15 cellular contexts compared by ENCODE assay signal in genomic region chr7:99824091-99824490, GRCh38. TPM values are rescaled to one million over a fixed set of nuclear protein-coding genes. Genes with fewer than 3 reads are reported as not detected.
DNase-seq lines count a peak whose midpoint lies in the region; ATAC-seq and TF ChIP-seq lines count a peak whose summit lies in the region.
"Had no signal": no experiment of that assay in that cellular context is flagged by ENCODE, and none has a peak within 500 bp of the region (broad histone marks: within the 10 kb centered on the region; RNA-seq: fewer than 3 reads in every experiment).

No MANE protein-coding gene starts in this region.

- peaks cover 2 to 4% of the 10 kb centered on the region in 2 experiments; a peak in 1 of 4 replicates for H3K4me1 Mint-ChIP-seq in H9
- peaks cover 61% of the 10 kb centered on the region for H3K4me1 Mint-ChIP-seq in endodermal cell

- no peaks in the 10 kb centered on the region for H4K20me1 ChIP-seq in H9 (ENCODE audit: control insufficient read depth, insufficient read depth, insufficient read length)
- H4K20me1 ChIP-seq in osteoblast (ENCODE audit: insufficient read depth, low read length): no peaks in the 10 kb centered on the region
- H4K20me1 ChIP-seq: BLaER1 had no signal

- peak overlapping the region; percentile 26 for H2BK20ac ChIP-seq in H9 (ENCODE audit: low read depth, low read length, poor library complexity, severe bottlenecking)

- no peaks in the 10 kb centered on the region for H3K9me3 Mint-ChIP-seq in H9
- H3K9me3 Mint-ChIP-seq in endodermal cell: peaks cover 2% of the 10 kb centered on the region

- H3K27me3 Mint-ChIP-seq in H9 (ENCODE audit: low read depth) (peaks cover 11% of the 10 kb centered on the region), endodermal cell (ENCODE audit: insufficient read depth) (no peaks in the 10 kb centered on the region)

- no CpG with 5 or more reads among the region's 3 CpGs for WGBS in H9 (ENCODE audit: extremely low coverage, insufficient read length, low lambda C conversion rate)
- WGBS in endodermal cell (ENCODE audit: insufficient coverage in 1 of 2, insufficient read length in 1 of 2), 2 experiments: 89 to 95% methylated on average over 2 to 3 of the region's 3 CpGs

- no peak overlapping the region for H3K56ac ChIP-seq in H9 (ENCODE audit: insufficient read length, low read depth, low read length)

- H2AK5ac ChIP-seq in H9 (ENCODE audit: insufficient read length, low read length): no peak overlapping the region

- no peaks in the 10 kb centered on the region for H3K36me3 Mint-ChIP-seq in H9 (ENCODE audit: insufficient read depth in 1 of 3, low read depth in 3 of 3)
- no peaks in the 10 kb centered on the region for H3K36me3 Mint-ChIP-seq in endodermal cell (ENCODE audit: low read depth)

- H3K23ac ChIP-seq in H9 (ENCODE audit: insufficient read length, low read depth, low read length): no peak overlapping the region

- H3K18ac ChIP-seq in H9 (ENCODE audit: insufficient read length, low read depth, low read length): no peak overlapping the region

- no peak overlapping the region for H2BK15ac ChIP-seq in H9 (ENCODE audit: low read depth, low read length)

- H3K9ac ChIP-seq in H9 (ENCODE audit: extremely low read depth, insufficient read length, low read length) (no peak overlapping the region), endodermal cell (ENCODE audit: extremely low read depth, low read length, poor library complexity, severe bottlenecking) (no peak overlapping the region)
- H3K9ac ChIP-seq: BLaER1 had no signal

- H3K4ac ChIP-seq in H9 (ENCODE audit: low read depth, low read length): no peak overlapping the region

- no peaks in the 10 kb centered on the region for H3K79me2 ChIP-seq in H9 (ENCODE audit: insufficient read depth, low read length)
- no peaks in the 10 kb centered on the region for H3K79me2 ChIP-seq in osteoblast (ENCODE audit: insufficient read depth, low read length)

- H4K8ac ChIP-seq in H9 (replicated peaks; ENCODE audit: insufficient read length, low read depth, low read length): no peak overlapping the region

- no peak overlapping the region for H2BK5ac ChIP-seq in H9 (ENCODE audit: insufficient read length, low read length)

- H3K4me3 ChIP-seq in endodermal cell (ENCODE audit: low read length): peak overlapping the region; percentile 36
- no peak overlapping the region for H3K4me3 ChIP-seq in osteoblast (ENCODE audit: insufficient read depth, low read length)
- H3K4me3 ChIP-seq: BLaER1 had no signal

- no peaks in the 10 kb centered on the region for H3K23me2 ChIP-seq in H9 (ENCODE audit: insufficient read length, low read depth, low read length, poor library complexity, severe bottlenecking)

- H3K27ac ChIP-seq in H9 (ENCODE audit: insufficient read length, low read depth, low read length) (no peak overlapping the region), endodermal cell (ENCODE audit: low read depth, low read length) (no peak overlapping the region), osteoblast (ENCODE audit: low read depth, low read length) (no peak overlapping the region)
- H3K27ac ChIP-seq: BLaER1 had no signal

- H3K36me3 ChIP-seq in endodermal cell (ENCODE audit: control insufficient read depth, insufficient read depth, low read length) (peaks cover 4% of the 10 kb centered on the region), osteoblast (ENCODE audit: insufficient read depth, low read length) (no peaks in the 10 kb centered on the region)
- H3K36me3 ChIP-seq: BLaER1 had no signal

- H3K9me3 ChIP-seq in H9 (ENCODE audit: control insufficient read depth, low read depth, low read length): no peaks in the 10 kb centered on the region
- peaks cover 42% of the 10 kb centered on the region for H3K9me3 ChIP-seq in endodermal cell (ENCODE audit: control insufficient read depth, low read length)
- H3K9me3 ChIP-seq in osteoblast (ENCODE audit: low read depth, low read length): no peaks in the 10 kb centered on the region
- H3K9me3 ChIP-seq: BLaER1 had no signal

- no peak overlapping the region for H4K91ac ChIP-seq in H9 (ENCODE audit: insufficient read length, low read depth, low read length)

- H3K4me2 ChIP-seq in H9 (ENCODE audit: insufficient read depth, insufficient read length, low read length): no peak overlapping the region
- H3K4me2 ChIP-seq in osteoblast (ENCODE audit: insufficient read depth, low read length): no peak overlapping the region
- H3K4me2 ChIP-seq: BLaER1 had no signal

- ATAC-seq in HG03378 (IDR thresholded peaks at IDR 0.05; ENCODE audit: unreplicated experiment): no peak
- ATAC-seq: HCT116 had no signal

- H3K27ac Mint-ChIP-seq in H9 (no peak overlapping the region), endodermal cell (no peak overlapping the region)

- DNase-seq in H9 (no peak), endodermal cell (peak; percentile 27), islet precursor cell (peak; percentile 41), myocyte (ENCODE audit: low read depth) (peak; percentile 79), NCI-H2196 (lab: John Stamatoyannopoulos, UW; ENCODE audit: unreplicated experiment) (no peak), osteoblast (ENCODE audit: insufficient read length, low spot score, missing footprints) (no peak), foreskin melanocyte (no peak)
- DNase-seq: 8988T, AML-193, DMS53, GF-D8 had no signal

- H3K27me3 ChIP-seq in H9 (ENCODE audit: insufficient read depth, low read length): no peaks in the 10 kb centered on the region
- H3K27me3 ChIP-seq in endodermal cell (ENCODE audit: control insufficient read depth, insufficient read depth, low read length, poor library complexity, severe bottlenecking): no peaks in the 10 kb centered on the region
- H3K27me3 ChIP-seq in osteoblast (ENCODE audit: insufficient read depth, low read length): peaks cover 60% of the 10 kb centered on the region
- H3K27me3 ChIP-seq: BLaER1 had no signal

- H4K5ac ChIP-seq in H9 (ENCODE audit: insufficient read length, low read depth, low read length): no peak overlapping the region

- H3K4me1 ChIP-seq in H9 (ENCODE audit: insufficient read depth, low read length) (no peaks in the 10 kb centered on the region), endodermal cell (ENCODE audit: control insufficient read depth, insufficient read depth, low read length) (peaks cover 22% of the 10 kb centered on the region), osteoblast (ENCODE audit: insufficient read depth, low read length) (no peaks in the 10 kb centered on the region)
- H3K4me1 ChIP-seq: BLaER1 had no signal

- H3K4me3 Mint-ChIP-seq in H9: no peak overlapping the region
- no peak overlapping the region for H3K4me3 Mint-ChIP-seq in endodermal cell

- TF ChIP-seq CTCF in H9 (conservative IDR thresholded peaks at IDR 0.05) (no peak), endodermal cell (conservative IDR thresholded peaks at IDR 0.05) (no peak), osteoblast (IDR thresholded peaks at IDR 0.05; ENCODE audit: extremely low read depth, low read depth, low read length) (no peak)

- no peak overlapping the region for H2AFZ ChIP-seq in H9 (ENCODE audit: low read length)
- H2AFZ ChIP-seq in osteoblast (ENCODE audit: low read length): no peak overlapping the region

- no peaks in the 10 kb centered on the region for H3K79me1 ChIP-seq in H9 (ENCODE audit: insufficient read depth, low read depth, low read length, poor library complexity, severe bottlenecking)

- no peak overlapping the region for H2BK120ac ChIP-seq in H9 (ENCODE audit: low read depth, low read length, poor library complexity, severe bottlenecking)

- H3T11ph ChIP-seq in H9 (ENCODE audit: low read length): no peak overlapping the region

- no peak overlapping the region for H2BK12ac ChIP-seq in H9 (ENCODE audit: insufficient read length, low read depth, low read length)

- H3K14ac ChIP-seq in H9 (ENCODE audit: insufficient read depth, low read length): no peak overlapping the region

RNA-seq across cellular contexts. Expression of gene CYP3A43, which starts 3.7 kb away (rescaled TPM):
- total RNA-seq in H9 (2021) (not detected in 2 replicates), endodermal cell (under 1 TPM; 0.31 to 0.60 TPM), myocyte (not detected in 2 replicates), osteoblast (not detected in 2 replicates)
- 0.39 TPM for polyA plus RNA-seq in endodermal cell (2013, experiment 1 of 2)
- 0.29 TPM for polyA plus RNA-seq in endodermal cell (2013, experiment 2 of 2)
- polyA plus RNA-seq in myocyte (2012): not detected
- total RNA-seq: H4 had no signal

RNA-seq across cellular contexts. Expression of gene CYP3A4, which starts 40.1 kb away (rescaled TPM):
- total RNA-seq in H9 (2021): not detected in 2 replicates
- under 1 TPM in 1 of 2 donors, not detected in 1; 0.11 TPM for total RNA-seq in endodermal cell
- polyA plus RNA-seq in endodermal cell (2013, experiment 1 of 2): not detected
- not detected for polyA plus RNA-seq in endodermal cell (2013, experiment 2 of 2)
- 0.11 TPM in 1 of 2 replicates, not detected in the other for total RNA-seq in myocyte
- polyA plus RNA-seq in myocyte (2012): 0.04 TPM
- not detected in 2 replicates for total RNA-seq in osteoblast
- total RNA-seq: H4 had no signal

RNA-seq across cellular contexts. Expression of gene OR2AE1, which starts 52.7 kb away (rescaled TPM):
- not detected in 2 replicates for total RNA-seq in H9 (2021)
- total RNA-seq in endodermal cell: not detected
- polyA plus RNA-seq in endodermal cell (2013, experiment 1 of 2): not detected
- not detected for polyA plus RNA-seq in endodermal cell (2013, experiment 2 of 2)
- not detected in 2 replicates for total RNA-seq in myocyte
- 0.09 TPM for polyA plus RNA-seq in myocyte (2012)
- 0.29 and 0.72 TPM in 2 replicates for total RNA-seq in osteoblast
- total RNA-seq: H4 had no signal

Comparison
In these comparisons a context has a peak if more than half of its experiments do, and no peak if none do; other contexts are left out.
1. DNase-seq: peak in endodermal cell (single experiment), islet precursor cell (single experiment) and myocyte (single experiment); none in H9 (single experiment), NCI-H2196 (single experiment), osteoblast (single experiment) and foreskin melanocyte (single experiment).